13 cellular contexts compared by ENCODE assay signal in genomic region chr3:35562141-35562540, GRCh38.
DNase-seq lines count a peak whose midpoint lies in the region; ATAC-seq and TF ChIP-seq lines count a peak whose summit lies in the region.
"Had no signal": no experiment of that assay in that cellular context is flagged by ENCODE, and none has a peak within 500 bp of the region (broad histone marks: within the 10 kb centered on the region; RNA-seq: fewer than 3 reads in every experiment).

No MANE protein-coding gene starts in this region.

- H2AFZ ChIP-seq in Loucy (ENCODE audit: low read length) (peak overlapping the region; percentile 68), OCI-LY3 (ENCODE audit: low read depth, low read length) (peak overlapping the region; percentile 9; the same call in 1 of the 2 replicates)

- H3K9ac ChIP-seq in Loucy (ENCODE audit: low read depth, low read length, poor library complexity, severe bottlenecking) = no peak overlapping the region
- H3K9ac ChIP-seq in OCI-LY3 (ENCODE audit: low read length) = no peak overlapping the region

- peak; percentile 62 for DNase-seq in myocyte (ENCODE audit: low read depth)
- no peak for DNase-seq in Peyer's patch
- DNase-seq: CD8-positive, alpha-beta T cell; COR-L47; GF-D8; HCEC 1CT; HFFc6 had no signal

- H3K27me3 ChIP-seq in Loucy (ENCODE audit: insufficient read depth, low read length, poor library complexity, severe bottlenecking) (no peaks in the 10 kb centered on the region), OCI-LY3 (ENCODE audit: low read depth, low read length) (no peaks in the 10 kb centered on the region), Peyer's patch (no peaks in the 10 kb centered on the region)

- 0 out of 2 replicates have a peak, but pooled peaks cover under 1% of the 10 kb centered on the region for H3K9me2 ChIP-seq in Loucy (replicated peaks; ENCODE audit: low read depth, low read length)

- H3K4me1 ChIP-seq in Loucy (ENCODE audit: insufficient read depth, low read length, poor library complexity, severe bottlenecking) = no peaks in the 10 kb centered on the region
- no peaks in the 10 kb centered on the region for H3K4me1 ChIP-seq in OCI-LY3 (ENCODE audit: low read length)
- no peaks in the 10 kb centered on the region for H3K4me1 ChIP-seq in Peyer's patch
- H3K4me1 ChIP-seq: A549 had no signal

- no peaks in the 10 kb centered on the region for H3K79me2 ChIP-seq in Loucy (ENCODE audit: insufficient read depth, low read length)
- H3K79me2 ChIP-seq in OCI-LY3 (ENCODE audit: low read length) = no peaks in the 10 kb centered on the region

- H4K20me1 ChIP-seq in Loucy (ENCODE audit: insufficient read depth, low read length, poor library complexity, severe bottlenecking) = no peaks in the 10 kb centered on the region
- no peaks in the 10 kb centered on the region for H4K20me1 ChIP-seq in OCI-LY3 (ENCODE audit: insufficient read depth, low read length)

- no peaks in the 10 kb centered on the region for H3F3A ChIP-seq in Loucy (ENCODE audit: low read depth)

- no peak overlapping the region for H3K4me2 ChIP-seq in Loucy (ENCODE audit: low read depth, low read length, poor library complexity, severe bottlenecking)
- H3K4me2 ChIP-seq in OCI-LY3 (ENCODE audit: low read length) = no peak overlapping the region
- H3K4me2 ChIP-seq: A549 had no signal

- H3K9me3 ChIP-seq in Loucy (ENCODE audit: insufficient read depth, low read depth, low read length) = peaks cover 9% of the 10 kb centered on the region
- H3K9me3 ChIP-seq in OCI-LY3 (ENCODE audit: insufficient read depth, low read length) = peaks cover 10% of the 10 kb centered on the region; the same call in 1 of the 2 replicates
- H3K9me3 ChIP-seq in Peyer's patch = no peaks in the 10 kb centered on the region
- H3K9me3 ChIP-seq: A549 had no signal

- H3K4me3 ChIP-seq in Loucy (ENCODE audit: low read length, poor library complexity, severe bottlenecking) (no peak overlapping the region), OCI-LY3 (ENCODE audit: low read length) (no peak overlapping the region), Peyer's patch (no peak overlapping the region)
- H3K4me3 ChIP-seq: A549 had no signal

- TF ChIP-seq POLR2A in Peyer's patch (IDR thresholded peaks at IDR 0.05) = no peak

- no peak overlapping the region for H3K27ac ChIP-seq in OCI-LY3 (ENCODE audit: low read length)
- H3K27ac ChIP-seq in Peyer's patch = no peak overlapping the region
- H3K27ac ChIP-seq: A549 had no signal

- H3K36me3 ChIP-seq in Loucy (ENCODE audit: insufficient read depth, low read length) (no peaks in the 10 kb centered on the region), OCI-LY3 (replicated peaks; ENCODE audit: low read depth, low read length) (no peaks in the 10 kb centered on the region), Peyer's patch (no peaks in the 10 kb centered on the region)

- no peak for ATAC-seq in GM21447 (IDR thresholded peaks at IDR 0.05; ENCODE audit: unreplicated experiment)
- no peak for ATAC-seq in HG03045 (IDR thresholded peaks at IDR 0.05; ENCODE audit: unreplicated experiment)
- no peak for ATAC-seq in HG03342 (IDR thresholded peaks at IDR 0.05; ENCODE audit: unreplicated experiment)
- ATAC-seq: A549; CD8-positive, alpha-beta T cell had no signal

- TF ChIP-seq CTCF in Loucy (conservative IDR thresholded peaks at IDR 0.05; ENCODE audit: low read length) (no peak), OCI-LY3 (IDR thresholded peaks at IDR 0.05; ENCODE audit: low read depth, low read length) (no peak), Peyer's patch (IDR thresholded peaks at IDR 0.05) (no peak)
